Comparison of ENCODE assay signal across 1 cellular context in genomic region chr10:71821909-71822763, GRCh38.
TF ChIP-seq lines count a peak whose summit lies in the region.

No MANE protein-coding gene starts in this region.

TF ChIP-seq in HepG2, 621 proteins besides CTCF, POLR2A, EP300 and RAD21:
- no peak for TF ChIP-seq TBX2 (CRISPR knock-in tag; IDR thresholded peaks at IDR 0.05; ENCODE audit: borderline replicate concordance)
- no peak for TF ChIP-seq FOXP1 (IDR thresholded peaks at IDR 0.05)
- no peak for TF ChIP-seq FOXP1 (CRISPR knock-in tag; IDR thresholded peaks at IDR 0.05)
- TF ChIP-seq, protein P1, sequence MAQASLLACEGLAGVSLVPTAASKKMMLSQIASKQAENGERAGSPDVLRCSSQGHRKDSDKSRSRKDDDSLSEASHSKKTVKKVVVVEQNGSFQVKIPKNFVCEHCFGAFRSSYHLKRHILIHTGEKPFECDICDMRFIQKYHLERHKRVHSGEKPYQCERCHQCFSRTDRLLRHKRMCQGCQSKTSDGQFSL (CRISPR knock-in tag; IDR thresholded peaks at IDR 0.05), result no peak
- TF ChIP-seq ZNF576 (CRISPR knock-in tag; IDR thresholded peaks at IDR 0.05), result no peak
- no peak for TF ChIP-seq ZEB1 (IDR thresholded peaks at IDR 0.05; ENCODE audit: insufficient replicate concordance, low read depth)
- TF ChIP-seq, protein P2, sequence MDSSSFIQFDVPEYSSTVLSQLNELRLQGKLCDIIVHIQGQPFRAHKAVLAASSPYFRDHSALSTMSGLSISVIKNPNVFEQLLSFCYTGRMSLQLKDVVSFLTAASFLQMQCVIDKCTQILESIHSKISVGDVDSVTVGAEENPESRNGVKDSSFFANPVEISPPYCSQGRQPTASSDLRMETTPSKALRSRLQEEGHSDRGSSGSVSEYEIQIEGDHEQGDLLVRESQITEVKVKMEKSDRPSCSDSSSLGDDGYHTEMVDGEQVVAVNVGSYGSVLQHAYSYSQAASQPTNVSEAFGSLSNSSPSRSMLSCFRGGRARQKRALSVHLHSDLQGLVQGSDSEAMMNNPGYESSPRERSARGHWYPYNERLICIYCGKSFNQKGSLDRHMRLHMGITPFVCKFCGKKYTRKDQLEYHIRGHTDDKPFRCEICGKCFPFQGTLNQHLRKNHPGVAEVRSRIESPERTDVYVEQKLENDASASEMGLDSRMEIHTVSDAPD (CRISPR knock-in tag; IDR thresholded peaks at IDR 0.05), result no peak
- TF ChIP-seq RFX5 (IDR thresholded peaks at IDR 0.05; ENCODE audit: low read depth, low read length), result no peak
- no peak for TF ChIP-seq ESRRA (CRISPR knock-in tag; IDR thresholded peaks at IDR 0.05; ENCODE audit: low read depth)
- TF ChIP-seq ETS1 (CRISPR knock-in tag; IDR thresholded peaks at IDR 0.05), result no peak
- TF ChIP-seq TGIF2 (CRISPR knock-in tag; IDR thresholded peaks at IDR 0.05), result no peak
- no peak for TF ChIP-seq ZNF790 (CRISPR knock-in tag; IDR thresholded peaks at IDR 0.05; ENCODE audit: borderline replicate concordance)
- no peak for TF ChIP-seq TFDP1 (CRISPR knock-in tag; IDR thresholded peaks at IDR 0.05; ENCODE audit: borderline replicate concordance)
- no peak for TF ChIP-seq MTERF4 (CRISPR knock-in tag; IDR thresholded peaks at IDR 0.05)
- TF ChIP-seq NR2C2 (CRISPR knock-in tag; IDR thresholded peaks at IDR 0.05; ENCODE audit: borderline replicate concordance), result no peak
